Comparison of ENCODE assay signal across 19 cellular contexts in the genomic region with DNA sequence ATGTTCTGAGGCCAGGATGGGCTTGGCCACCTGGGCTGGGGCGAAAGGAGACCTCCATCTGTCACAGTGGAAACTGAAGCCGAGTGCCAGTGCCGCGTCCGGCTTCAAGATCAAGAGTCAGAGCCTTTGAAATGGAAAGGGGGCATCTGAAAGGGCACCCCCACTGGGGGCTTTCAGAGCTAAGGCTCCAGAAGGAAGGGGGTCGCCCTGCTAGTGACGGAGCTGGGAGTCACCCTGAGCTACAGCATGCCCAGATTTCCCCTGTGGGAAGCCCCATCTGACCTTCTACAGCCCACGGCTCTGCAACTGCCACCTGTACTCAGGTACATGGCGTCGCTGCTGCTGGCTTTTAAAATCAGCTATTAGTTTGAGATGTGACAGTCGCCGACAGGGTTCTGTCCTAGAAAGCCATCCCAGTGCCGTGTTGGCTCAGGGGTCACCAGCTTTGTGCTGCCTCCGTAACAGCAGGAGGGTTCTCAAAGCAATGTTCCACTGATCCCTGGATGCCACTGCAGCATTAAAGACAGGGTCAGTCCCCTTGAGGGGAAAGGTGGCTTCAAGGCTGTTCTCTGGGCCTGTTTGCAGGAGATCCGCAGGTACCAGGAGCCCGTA. TPM values are rescaled to one million over a fixed set of nuclear protein-coding genes. Genes with fewer than 3 reads are reported as not detected.
DNase-seq lines count a peak whose midpoint lies in the region; ATAC-seq and TF ChIP-seq lines count a peak whose summit lies in the region.
"Had no signal": no experiment of that assay in that cellular context is flagged by ENCODE, and none has a peak within 500 bp of the region (broad histone marks: within the 10 kb centered on the region; RNA-seq: fewer than 3 reads in every experiment).

No MANE protein-coding gene starts in this region.

- WGBS in SK-N-SH (ENCODE audit: low lambda C conversion rate) = 96% methylated on average over 9 of the region's 16 CpGs

- no peak overlapping the region for H3K4me2 ChIP-seq in SK-N-SH

- no peak for TF ChIP-seq RAD21 in SK-N-SH (IDR thresholded peaks at IDR 0.05; ENCODE audit: low read length)

- BruUV-seq in Caco-2 (replicated peaks; lab: Mats Ljungman, UMichigan) = no TSS peak

- H2AFZ ChIP-seq in SK-N-SH (ENCODE audit: low read depth) = no peak overlapping the region

- peak overlapping the region; percentile 29 for H3K27ac Mint-ChIP-seq in Caco-2 (ENCODE audit: unreplicated experiment)
- H3K27ac Mint-ChIP-seq in chondrocyte (ENCODE audit: unreplicated experiment) = no peak overlapping the region
- H3K27ac Mint-ChIP-seq: activated CD8-positive, alpha-beta T cell treated with anti-CD3 and anti-CD28 coated beads for 36 hours; activated T-helper 2 cell treated with anti-CD3 and anti-CD28 coated beads, Interferon-gamma antibody, Interleukin-2, Interleukin-4, amounts not matched to agents 10 μg/mL and 5 μg/mL and 100 μg/mL, durations not matched to agents 14 hours and 24 hours and 36 hours had no signal

- TF ChIP-seq CTCF in SK-N-SH (IDR thresholded peaks at IDR 0.05) (no peak), Caco-2 (IDR thresholded peaks at IDR 0.05; ENCODE audit: insufficient read depth in 1 of 2, low read depth in 1 of 2, low read length in 1 of 2, severe bottlenecking in 1 of 2, unreplicated experiment in 1 of 2) (no peak), chondrocyte (IDR thresholded peaks at IDR 0.05) (no peak)

- CTCF ChIA-PET in SK-N-SH (lab: Yijun Ruan, JAX) = interaction anchor here (0.6 to 2.0 kb wide), 4 partner anchors 12 to 116 kb away, joined by 3 to 8 read pairs (median 3); no protein-coding TSS in a partner anchor
- CTCF ChIA-PET in Caco-2 (lab: Charles Lee) = no interaction called here

- H3K36me3 Mint-ChIP-seq in Caco-2 (ENCODE audit: insufficient read depth, unreplicated experiment) (peaks cover 73% of the 10 kb centered on the region), chondrocyte (ENCODE audit: low read depth) (peaks cover 9% of the 10 kb centered on the region)

- 0 out of 2 replicates have a peak, but pooled peaks cover 13% of the 10 kb centered on the region for H4K20me1 ChIP-seq in SK-N-SH (ENCODE audit: insufficient read depth)

- H3K4me1 ChIP-seq in SK-N-SH (ENCODE audit: control insufficient read depth in 1 of 2, insufficient read depth in 2 of 2, low read depth in 1 of 2, low read length in 1 of 2) (peaks cover 0 to 5% of the 10 kb centered on the region in 2 experiments; a peak in 1 of 4 replicates), Caco-2 (no peaks in the 10 kb centered on the region)

- H3K9me3 ChIP-seq in SK-N-SH (no peaks in the 10 kb centered on the region), Caco-2 (no peaks in the 10 kb centered on the region)
- H3K9me3 ChIP-seq: transverse colon had no signal

- H3K79me2 ChIP-seq in SK-N-SH (ENCODE audit: insufficient read depth) = 0 out of 2 replicates have a peak, but pooled peaks cover 2% of the 10 kb centered on the region

- H3K27me3 Mint-ChIP-seq in Caco-2 (ENCODE audit: insufficient read depth, unreplicated experiment) (no peaks in the 10 kb centered on the region), chondrocyte (ENCODE audit: low read depth) (no peaks in the 10 kb centered on the region)
- H3K27me3 Mint-ChIP-seq: activated CD8-positive, alpha-beta T cell treated with anti-CD3 and anti-CD28 coated beads for 36 hours had no signal

- no peaks in the 10 kb centered on the region for H3K4me1 Mint-ChIP-seq in Caco-2 (ENCODE audit: low read depth, unreplicated experiment)
- H3K4me1 Mint-ChIP-seq in chondrocyte (ENCODE audit: low read depth) = peaks cover 27% of the 10 kb centered on the region
- H3K4me1 Mint-ChIP-seq: stimulated activated effector memory CD8-positive, alpha-beta T cell treated with anti-CD3 and anti-CD28 coated beads, Interleukin-12 subunit alpha, Interleukin-12 subunit beta, amount 100 ng/mL, for 72 hours had no signal

- peak; percentile 7 for DNase-seq in SK-N-SH
- no peak for DNase-seq in Caco-2
- peak; percentile 63 for DNase-seq in chondrocyte (ENCODE audit: low spot score)
- DNase-seq in posterior vena cava (ENCODE audit: low spot score) = peak; percentile 60
- no peak for DNase-seq in NCI-H187 treated with DMSO at 0.1 percent for 48 hours (lab: John Stamatoyannopoulos, UW)
- DNase-seq: 8988T; activated CD8-positive, alpha-beta T cell treated with anti-CD3 and anti-CD28 coated beads for 36 hours; foreskin melanocyte; midbrain; NCI-H1105 treated with DMSO at 0.1 percent for 48 hours; NCI-H2107; T-helper 1 cell; transverse colon had no signal

- no peak overlapping the region for H3K9ac ChIP-seq in SK-N-SH

- H3K36me3 ChIP-seq in SK-N-SH (replicated peaks in 1 of 2; ENCODE audit: control insufficient read depth in 1 of 2, insufficient read depth in 2 of 2, low read length in 1 of 2) (peaks cover 16 to 58% of the 10 kb centered on the region in 2 experiments), Caco-2 (ENCODE audit: control insufficient read depth, insufficient read depth, low read length) (peaks cover 6% of the 10 kb centered on the region)

- no peak for TF ChIP-seq EP300 in SK-N-SH (IDR thresholded peaks at IDR 0.05; ENCODE audit: borderline replicate concordance in 1 of 2, low read depth in 1 of 2, low read length in 1 of 2)

- POLR2A ChIA-PET in SK-N-SH (lab: Yijun Ruan, JAX) = no interaction called here
- POLR2A ChIA-PET in Caco-2 (lab: Charles Lee) = no interaction called here

- H3K27ac ChIP-seq in SK-N-SH (ENCODE audit: low read depth in 2 of 2, low read length in 1 of 2) = no peak overlapping the region

- no peak for ATAC-seq in SK-N-SH treated with all-trans-retinoic acid at 6 μM for 48 hours
- ATAC-seq in GM18870 (IDR thresholded peaks at IDR 0.05; ENCODE audit: unreplicated experiment) = no peak
- no peak for ATAC-seq in GM19455 (IDR thresholded peaks at IDR 0.05; ENCODE audit: unreplicated experiment)
- ATAC-seq: activated CD8-positive, alpha-beta T cell treated with anti-CD3 and anti-CD28 coated beads for 36 hours; left lobe of liver; stimulated activated effector memory CD8-positive, alpha-beta T cell treated with anti-CD3 and anti-CD28 coated beads, Interleukin-12 subunit alpha, Interleukin-12 subunit beta, amount 100 ng/mL, for 72 hours had no signal

- H3K4me3 ChIP-seq in SK-N-SH (ENCODE audit: low read depth in 2 of 2, low read length in 1 of 2) (no peak overlapping the region), Caco-2 (ENCODE audit: low read depth, low read length) (no peak overlapping the region)
- H3K4me3 ChIP-seq: transverse colon had no signal

- no peaks in the 10 kb centered on the region for H3K9me2 ChIP-seq in SK-N-SH

- no peaks in the 10 kb centered on the region for H3K9me3 Mint-ChIP-seq in Caco-2 (ENCODE audit: unreplicated experiment)
- H3K9me3 Mint-ChIP-seq in chondrocyte (ENCODE audit: low read depth) = no peaks in the 10 kb centered on the region
- H3K9me3 Mint-ChIP-seq: activated CD8-positive, alpha-beta T cell treated with anti-CD3 and anti-CD28 coated beads for 36 hours; activated T-helper 2 cell treated with anti-CD3 and anti-CD28 coated beads, Interferon-gamma antibody, Interleukin-2, Interleukin-4, amounts not matched to agents 10 μg/mL and 5 μg/mL and 100 μg/mL, durations not matched to agents 14 hours and 24 hours and 36 hours; stimulated activated effector memory CD8-positive, alpha-beta T cell treated with anti-CD3 and anti-CD28 coated beads, Interleukin-12 subunit alpha, Interleukin-12 subunit beta, amount 100 ng/mL, for 72 hours had no signal

- H3K27me3 ChIP-seq in SK-N-SH (ENCODE audit: insufficient read depth) (no peaks in the 10 kb centered on the region), Caco-2 (replicated peaks; ENCODE audit: control insufficient read depth, insufficient read depth, low read length) (no peaks in the 10 kb centered on the region)
- H3K27me3 ChIP-seq: transverse colon had no signal

- H3F3A ChIP-seq in SK-N-SH (replicated peaks; ENCODE audit: insufficient read depth) = peaks cover 8% of the 10 kb centered on the region

- intact Hi-C loops in Caco-2 (cut with micrococcal nuclease; ENCODE audit: unreplicated experiment) = no loop called here
- intact Hi-C loops in posterior vena cava (cut with DNase I) = loop anchor here in 1 of 2 donors (10.0 kb wide), 1 partner anchor 372 kb away; no protein-coding TSS in a partner anchor

- no peak overlapping the region for H3K4me3 Mint-ChIP-seq in Caco-2 (ENCODE audit: unreplicated experiment)
- H3K4me3 Mint-ChIP-seq in chondrocyte (ENCODE audit: unreplicated experiment) = no peak overlapping the region
- H3K4me3 Mint-ChIP-seq: activated CD8-positive, alpha-beta T cell treated with anti-CD3 and anti-CD28 coated beads for 36 hours; stimulated activated effector memory CD8-positive, alpha-beta T cell treated with anti-CD3 and anti-CD28 coated beads, Interleukin-12 subunit alpha, Interleukin-12 subunit beta, amount 100 ng/mL, for 72 hours had no signal

RNA-seq across cellular contexts. Expression of gene CCNK, which starts 31.5 kb away (rescaled TPM):
- 9.0 and 14.6 TPM in 2 replicates for polyA plus RNA-seq in SK-N-SH (2012; rRNA removed)
- polyA plus RNA-seq in SK-N-SH (2012; cell fraction: cytosol; rRNA removed) = 18.4 and 19.4 TPM in 2 replicates
- 14.2 and 23.0 TPM in 2 replicates for polyA plus RNA-seq in SK-N-SH (2012; cell fraction: nucleus; rRNA removed)
- total RNA-seq in Caco-2 (2022) = 95.4 and 104 TPM in 2 replicates
- total RNA-seq in chondrocyte = 57.3 to 62.3 TPM (median 62.3 TPM) in 3 replicates
- total RNA-seq in posterior vena cava = 10 to 100 TPM; 34.3 to 35.3 TPM

RNA-seq across cellular contexts. Expression of gene SETD3, which starts 32.0 kb away (rescaled TPM):
- 19.1 and 22.7 TPM in 2 replicates for polyA plus RNA-seq in SK-N-SH (2012; rRNA removed)
- 24.4 and 28.7 TPM in 2 replicates for polyA plus RNA-seq in SK-N-SH (2012; cell fraction: cytosol; rRNA removed)
- 8.5 and 14.9 TPM in 2 replicates for polyA plus RNA-seq in SK-N-SH (2012; cell fraction: nucleus; rRNA removed)
- total RNA-seq in Caco-2 (2022) (74.3 and 76.2 TPM in 2 replicates), chondrocyte (54.2 to 55.1 TPM (median 54.5 TPM) in 3 replicates), posterior vena cava (100 to 1,000 TPM in 1 of 2 donors, 10 to 100 TPM in 1; 74.5 to 103 TPM)

Comparison
In these comparisons a context has a peak if more than half of its experiments do, and no peak if none do; other contexts are left out.
1. DNase-seq: peak in SK-N-SH (single experiment), chondrocyte (single experiment) and posterior vena cava (single experiment); none in Caco-2 (0 of 2) and NCI-H187 treated with DMSO at 0.1 percent for 48 hours (single experiment).